In genomic region chr1:11735854-11736745, GRCh38 we compare ENCODE assay signal across 8 cellular contexts. TPM values are rescaled to one million over a fixed set of nuclear protein-coding genes. Genes with fewer than 3 reads are reported as not detected.
DNase-seq lines count a peak whose midpoint lies in the region; ATAC-seq and TF ChIP-seq lines count a peak whose summit lies in the region.

Gene AGTRAP, plus strand, starts transcription at chr1:11736136. Its CDS starts 73 bp downstream, at chr1:11736209.

- peak within 1 kb of the TSS; percentile 96 for H3K4me3 Mint-ChIP-seq in progenitor cell of endocrine pancreas (ENCODE audit: low read depth)

- H3K4me3 ChIP-seq in DOHH2 (ENCODE audit: low read length) = peak within 1 kb of the TSS; percentile 94
- H3K4me3 ChIP-seq in upper lobe of left lung = peak within 1 kb of the TSS; percentile 88 to 96 (median 92)

- H3K27me3 ChIP-seq in DOHH2 (ENCODE audit: control insufficient read depth, low read length) (no peaks in the 10 kb centered on the region), upper lobe of left lung (no peaks in the 10 kb centered on the region)

- WGBS in upper lobe of left lung, 2 donors = 0% methylated on average over 13 to 53 of the region's 59 CpGs

- H3K36me3 ChIP-seq in DOHH2 (ENCODE audit: control insufficient read depth, low read length) = no peaks in the 10 kb centered on the region
- H3K36me3 ChIP-seq in upper lobe of left lung = peaks cover 0 to 5% (median 0%) of the 10 kb centered on the region in 4 donors

- intact Hi-C loops in T-helper 1 cell treated with Interleukin-12 subunit alpha and Interleukin-12 subunit beta and Interleukin-4 antibody, amounts not matched to agents 30 ng/mL and 1 ng/mL, for 36 hours (cut with micrococcal nuclease) = loop anchor here (1.0 to 5.0 kb wide), 6 partner anchors 17 to 474 kb away; partner anchors contain the start of genes CLCN6, FBXO2, FBXO44 and MAD2L2
- intact Hi-C loops in left cardiac atrium (cut with DNase I) = loop anchor here in 1 of 2 donors (5.0 kb wide), 1 partner anchor 46 kb away; no protein-coding TSS in a partner anchor

- H3K4me2 ChIP-seq in DOHH2 (ENCODE audit: low read length) = peak within 1 kb of the TSS; percentile 95

- peaks cover 3% of the 10 kb centered on the region for H3F3A ChIP-seq in DOHH2 (ENCODE audit: control insufficient read depth, insufficient read depth)

- DNase-seq in HCEC 1CT (peak; percentile 82), NCI-H1436 (lab: John Stamatoyannopoulos, UW) (peak; percentile 88), amniotic epithelial cell (ENCODE audit: low read depth) (peak; percentile 81), left cardiac atrium (peak; percentile 99), progenitor cell of endocrine pancreas (ENCODE audit: low spot score, unreplicated experiment) (peak; percentile 93), upper lobe of left lung (peak; percentile 98)

- H3K4me1 Mint-ChIP-seq in progenitor cell of endocrine pancreas (ENCODE audit: low read depth) = peaks cover 9% of the 10 kb centered on the region

- H3K27me3 Mint-ChIP-seq in progenitor cell of endocrine pancreas = no peaks in the 10 kb centered on the region

- 0 out of 2 replicates have a peak within 1 kb of the TSS, but pooled peaks have one; percentile 19 for H3K27ac ChIP-seq in DOHH2 (ENCODE audit: low read depth, low read length)
- peak within 1 kb of the TSS; percentile 94 to 99 (median 97) for H3K27ac ChIP-seq in upper lobe of left lung

- H4K20me1 ChIP-seq in DOHH2 (ENCODE audit: control insufficient read depth, insufficient read depth, low read depth, low read length) = no peaks in the 10 kb centered on the region

- no peaks in the 10 kb centered on the region for H3K9me3 Mint-ChIP-seq in progenitor cell of endocrine pancreas (ENCODE audit: low read depth)

- ATAC-seq in left cardiac atrium (peak; percentile 92 to 93), upper lobe of left lung (ENCODE audit: low FRiP score in 2 of 2) (peak; percentile 91 to 92)

- H3K9me3 ChIP-seq in DOHH2 (ENCODE audit: control insufficient read depth, insufficient read depth, low read length) = no peaks in the 10 kb centered on the region
- H3K9me3 ChIP-seq in upper lobe of left lung = no peaks in the 10 kb centered on the region

- peak in 1 of 4 donors; percentile 55 for TF ChIP-seq EP300 in upper lobe of left lung (IDR thresholded peaks at IDR 0.05)

- H3K36me3 Mint-ChIP-seq in progenitor cell of endocrine pancreas (ENCODE audit: insufficient read depth) = no peaks in the 10 kb centered on the region

- H3K79me2 ChIP-seq in DOHH2 (ENCODE audit: control insufficient read depth, low read length) = no peaks in the 10 kb centered on the region

- H3K4me1 ChIP-seq in DOHH2 (ENCODE audit: control insufficient read depth, low read length) (peaks cover 35% of the 10 kb centered on the region), upper lobe of left lung (peaks cover 63 to 80% (median 69%) of the 10 kb centered on the region in 4 donors)

- TF ChIP-seq CTCF in DOHH2 (IDR thresholded peaks at IDR 0.05; ENCODE audit: low read depth, low read length, poor library complexity, severe bottlenecking) (peak; percentile 12), progenitor cell of endocrine pancreas (IDR thresholded peaks at IDR 0.05; ENCODE audit: unreplicated experiment) (peak; percentile 13), upper lobe of left lung (IDR thresholded peaks at IDR 0.05) (peak in 2 of 6 experiments; percentile 5 to 28)

- H3K9me2 ChIP-seq in DOHH2 (replicated peaks; ENCODE audit: control insufficient read depth, low read length) = no peaks in the 10 kb centered on the region

- peak in 1 of 4 donors; percentile 77 for TF ChIP-seq POLR2A in upper lobe of left lung (IDR thresholded peaks at IDR 0.05)

- H3K27ac Mint-ChIP-seq in progenitor cell of endocrine pancreas = peak within 1 kb of the TSS; percentile 95

RNA-seq across cellular contexts. Expression of gene AGTRAP, which starts in this region (rescaled TPM):
- total RNA-seq in T-helper 1 cell treated with Interleukin-12 subunit alpha and Interleukin-12 subunit beta and Interleukin-4 antibody, amounts not matched to agents 30 ng/mL and 1 ng/mL, for 36 hours = 48.4 and 49.4 TPM in 2 replicates
- 10 to 100 TPM; 25.4 to 25.7 TPM for total RNA-seq in left cardiac atrium
- total RNA-seq in progenitor cell of endocrine pancreas = 34.2 and 35.4 TPM in 2 replicates
- total RNA-seq in upper lobe of left lung = 10 to 100 TPM; 52.2 to 80.1 (median 68.7) TPM

Comparison
In these comparisons a context has a peak if more than half of its experiments do, and no peak if none do; other contexts are left out.
1. Peak in every context shown above with its lines: DNase-seq, ATAC-seq, H3K4me3 ChIP-seq and H3K27ac ChIP-seq.